In genomic region chr19:51652266-51652665, GRCh38 we compare ENCODE assay signal across 19 cellular contexts. TPM values are rescaled to one million over a fixed set of nuclear protein-coding genes. Genes with fewer than 3 reads are reported as not detected.
DNase-seq lines count a peak whose midpoint lies in the region; ATAC-seq and TF ChIP-seq lines count a peak whose summit lies in the region.
"Had no signal": no experiment of that assay in that cellular context is flagged by ENCODE, and none has a peak within 500 bp of the region (broad histone marks: within the 10 kb centered on the region; RNA-seq: fewer than 3 reads in every experiment).

No MANE protein-coding gene starts in this region.

- peaks cover 31% of the 10 kb centered on the region for H3K27me3 ChIP-seq in OCI-LY3 (ENCODE audit: low read depth, low read length)
- H3K27me3 ChIP-seq in lower lobe of right lung (ENCODE audit: low read depth), result no peaks in the 10 kb centered on the region

- peak overlapping the region; percentile 85 to 95 (median 91) for H3K27ac Mint-ChIP-seq in CD14-positive monocyte
- H3K27ac Mint-ChIP-seq in stimulated activated naive B cell treated with anti-CD40 and anti-IgM and Interleukin-4, amounts not matched to agents 10 μg/mL and 1 μg/mL and 100 μg/mL, for 72 hours, result peak overlapping the region; percentile 77
- H3K27ac Mint-ChIP-seq: CD4-positive, CD25-positive, alpha-beta regulatory T cell; HFFc6 had no signal

- no peaks in the 10 kb centered on the region for H3K79me2 ChIP-seq in OCI-LY3 (ENCODE audit: low read length)

- no peak for DNase-seq in CD14-positive monocyte (ENCODE audit: low spot score)
- no peak for DNase-seq in lower lobe of right lung
- DNase-seq in stimulated activated naive B cell treated with anti-CD40 and anti-IgM and Interleukin-4, amounts not matched to agents 10 μg/mL and 1 μg/mL and 100 μg/mL, for 72 hours, result no peak
- no peak for DNase-seq in NCI-H2196 (lab: John Stamatoyannopoulos, UW; ENCODE audit: unreplicated experiment)
- DNase-seq in left ventricle myocardium superior, result no peak
- no peak for DNase-seq in cardiac septum (ENCODE audit: low spot score)
- DNase-seq: CD4-positive, CD25-positive, alpha-beta regulatory T cell; EL; H7; HFFc6; KG1; NCI-H1694 treated with DMSO at 0.1 percent for 48 hours; NCI-H2107; NCI-H510A treated with DMSO at 0.1 percent for 48 hours; NCI-H748 treated with DMSO at 0.1 percent for 48 hours; SIG-M5 had no signal

- peaks cover 2 to 13% (median 2%) of the 10 kb centered on the region in 3 donors for H3K27me3 Mint-ChIP-seq in CD14-positive monocyte (ENCODE audit: low read depth in 3 of 3)
- no peaks in the 10 kb centered on the region for H3K27me3 Mint-ChIP-seq in stimulated activated naive B cell treated with anti-CD40 and anti-IgM and Interleukin-4, amounts not matched to agents 10 μg/mL and 1 μg/mL and 100 μg/mL, for 72 hours
- H3K27me3 Mint-ChIP-seq: CD4-positive, CD25-positive, alpha-beta regulatory T cell had no signal

- H3K4me1 ChIP-seq in OCI-LY3 (ENCODE audit: low read length), result peaks cover 50% of the 10 kb centered on the region
- peaks cover 8% of the 10 kb centered on the region for H3K4me1 ChIP-seq in lower lobe of right lung

- H3K9ac ChIP-seq in OCI-LY3 (ENCODE audit: low read length), result no peak overlapping the region; the same call in 1 of the 2 replicates

- H3K4me1 Mint-ChIP-seq in CD14-positive monocyte, result peaks cover 67% of the 10 kb centered on the region
- peaks cover 36 to 62% of the 10 kb centered on the region in 2 donors for H3K4me1 Mint-ChIP-seq in stimulated activated naive B cell treated with anti-CD40 and anti-IgM and Interleukin-4, amounts not matched to agents 10 μg/mL and 1 μg/mL and 100 μg/mL, for 72 hours

- peaks cover 0 to 6% (median 0%) of the 10 kb centered on the region in 7 donors for H3K9me3 Mint-ChIP-seq in CD14-positive monocyte
- H3K9me3 Mint-ChIP-seq in stimulated activated naive B cell treated with anti-CD40 and anti-IgM and Interleukin-4, amounts not matched to agents 10 μg/mL and 1 μg/mL and 100 μg/mL, for 72 hours, result peaks cover 4 to 10% of the 10 kb centered on the region in 2 donors
- H3K9me3 Mint-ChIP-seq: HFFc6 had no signal

- no peaks in the 10 kb centered on the region for H3K36me3 ChIP-seq in OCI-LY3 (replicated peaks; ENCODE audit: low read depth, low read length)
- no peaks in the 10 kb centered on the region for H3K36me3 ChIP-seq in lower lobe of right lung

- intact Hi-C loops in CD14-positive monocyte (cut with micrococcal nuclease), result no loop called here
- intact Hi-C loops in lower lobe of right lung (cut with DNase I), result no loop called here
- intact Hi-C loops in left ventricle myocardium superior (cut with micrococcal nuclease), result loop anchor here (5.0 kb wide), 1 partner anchor 185 kb away; no protein-coding TSS in a partner anchor
- intact Hi-C loops in cardiac septum (cut with DNase I), result no loop called here

- ATAC-seq in lower lobe of right lung, result peak; percentile 70 to 75
- ATAC-seq in stimulated activated naive B cell treated with anti-CD40 and anti-IgM and Interleukin-4, amounts not matched to agents 10 μg/mL and 1 μg/mL and 100 μg/mL, for 72 hours (replicated peaks), result no peak
- no peak for ATAC-seq in left ventricle myocardium superior
- ATAC-seq: Panc1, SK-N-SH treated with all-trans-retinoic acid at 6 μM for 48 hours had no signal

- H3K4me3 Mint-ChIP-seq in CD14-positive monocyte, result peak overlapping the region in 1 of 2 donors; percentile 49
- no peak overlapping the region for H3K4me3 Mint-ChIP-seq in stimulated activated naive B cell treated with anti-CD40 and anti-IgM and Interleukin-4, amounts not matched to agents 10 μg/mL and 1 μg/mL and 100 μg/mL, for 72 hours
- H3K4me3 Mint-ChIP-seq: CD4-positive, CD25-positive, alpha-beta regulatory T cell; HFFc6 had no signal

- H3K9me3 ChIP-seq in OCI-LY3 (ENCODE audit: insufficient read depth, low read length) (no peaks in the 10 kb centered on the region), lower lobe of right lung (no peaks in the 10 kb centered on the region)

- H3K4me2 ChIP-seq in OCI-LY3 (ENCODE audit: low read length), result peak overlapping the region; percentile 55

- peaks cover 2% of the 10 kb centered on the region; the same call in 1 of the 2 replicates for H4K20me1 ChIP-seq in OCI-LY3 (ENCODE audit: insufficient read depth, low read length)

- H3K27ac ChIP-seq in OCI-LY3 (ENCODE audit: low read length), result peak overlapping the region; percentile 67
- peak overlapping the region; percentile 56 for H3K27ac ChIP-seq in lower lobe of right lung

- TF ChIP-seq CTCF in CD14-positive monocyte (IDR thresholded peaks at IDR 0.05) (no peak), OCI-LY3 (IDR thresholded peaks at IDR 0.05; ENCODE audit: low read depth, low read length) (no peak), lower lobe of right lung (IDR thresholded peaks at IDR 0.05) (no peak)

- no peaks in the 10 kb centered on the region for H3K36me3 Mint-ChIP-seq in CD14-positive monocyte
- no peaks in the 10 kb centered on the region for H3K36me3 Mint-ChIP-seq in stimulated activated naive B cell treated with anti-CD40 and anti-IgM and Interleukin-4, amounts not matched to agents 10 μg/mL and 1 μg/mL and 100 μg/mL, for 72 hours
- H3K36me3 Mint-ChIP-seq: CD4-positive, CD25-positive, alpha-beta regulatory T cell had no signal

- no peak overlapping the region for H2AFZ ChIP-seq in OCI-LY3 (ENCODE audit: low read depth, low read length)

- H3K4me3 ChIP-seq in OCI-LY3 (ENCODE audit: low read length) (no peak overlapping the region), lower lobe of right lung (no peak overlapping the region)

RNA-seq across cellular contexts. Expression of gene SIGLEC14, which starts 5.6 kb away (rescaled TPM):
- polyA plus RNA-seq in CD14-positive monocyte, result 100 to 1,000 TPM in 1 of 2 donors, 10 to 100 TPM in 1; 63.5 to 129 TPM
- 20.3 TPM for total RNA-seq in lower lobe of right lung
- total RNA-seq in left ventricle myocardium superior, result 0.94 TPM
- 1.2 TPM for total RNA-seq in cardiac septum
- total RNA-seq: CD4-positive, CD25-positive, alpha-beta regulatory T cell; H7; HFFc6 had no signal

RNA-seq across cellular contexts. Expression of gene SIGLEC5, which starts 22.1 kb away (rescaled TPM):
- 10 to 100 TPM; 10.2 to 12.6 TPM for polyA plus RNA-seq in CD14-positive monocyte
- 3.1 TPM for total RNA-seq in lower lobe of right lung
- total RNA-seq in left ventricle myocardium superior, result 0.84 TPM
- total RNA-seq in cardiac septum, result 0.94 TPM
- total RNA-seq: CD4-positive, CD25-positive, alpha-beta regulatory T cell; H7; HFFc6 had no signal

RNA-seq across cellular contexts. Expression of gene SPACA6, which starts 40.9 kb away (rescaled TPM):
- polyA plus RNA-seq in CD14-positive monocyte, result 1 to 10 TPM in 1 of 2 donors, under 1 TPM in 1; 0.99 to 2.4 TPM
- 19.8 TPM for total RNA-seq in lower lobe of right lung
- 13.9 TPM for total RNA-seq in left ventricle myocardium superior
- 14.7 TPM for total RNA-seq in cardiac septum

Comparison
In these comparisons a context has a peak if more than half of its experiments do, and no peak if none do; other contexts are left out.
1. ATAC-seq: peak in lower lobe of right lung (2 of 2); none in stimulated activated naive B cell treated with anti-CD40 and anti-IgM and Interleukin-4, amounts not matched to agents 10 μg/mL and 1 μg/mL and 100 μg/mL, for 72 hours (0 of 2) and left ventricle myocardium superior (single experiment).